ENCODE assay signal across 13 cellular contexts in genomic region chr4:1647432-1647831, GRCh38. TPM values are rescaled to one million over a fixed set of nuclear protein-coding genes. Genes with fewer than 3 reads are reported as not detected.
DNase-seq lines count a peak whose midpoint lies in the region; ATAC-seq and TF ChIP-seq lines count a peak whose summit lies in the region.
"Had no signal": no experiment of that assay in that cellular context is flagged by ENCODE, and none has a peak within 500 bp of the region (broad histone marks: within the 10 kb centered on the region; RNA-seq: fewer than 3 reads in every experiment).

No MANE protein-coding gene starts in this region.

- H3K27me3 Mint-ChIP-seq in GM23338 (ENCODE audit: insufficient read depth, low read depth, poor library complexity) = peaks cover 8% of the 10 kb centered on the region
- no peaks in the 10 kb centered on the region for H3K27me3 Mint-ChIP-seq in activated CD4-positive, alpha-beta memory T cell treated with anti-CD3 and anti-CD28 coated beads, Interleukin-2, amount 10 ng/mL, durations not matched to agents 7 days and 5 days

- no peak overlapping the region for H2BK5ac ChIP-seq in neuronal stem cell (ENCODE audit: low read length)

- peaks cover 8% of the 10 kb centered on the region for H3K4me1 Mint-ChIP-seq in GM23338
- H3K4me1 Mint-ChIP-seq in activated CD4-positive, alpha-beta memory T cell treated with anti-CD3 and anti-CD28 coated beads, Interleukin-2, amount 10 ng/mL, durations not matched to agents 7 days and 5 days = peaks cover 3% of the 10 kb centered on the region

- no peaks in the 10 kb centered on the region for H3K79me2 ChIP-seq in GM23338 (replicated peaks; ENCODE audit: insufficient read depth)

- no peak for ATAC-seq in GM23338

- H3K27ac ChIP-seq in BLaER1 = no peak overlapping the region
- H3K27ac ChIP-seq in GM23338 (ENCODE audit: low read depth) = no peak overlapping the region
- no peak overlapping the region for H3K27ac ChIP-seq in WERI-Rb-1
- no peak overlapping the region for H3K27ac ChIP-seq in neuronal stem cell (replicated peaks; ENCODE audit: low read length)
- H3K27ac ChIP-seq: GM23248 had no signal

- CTCF ChIA-PET in activated CD4-positive, alpha-beta memory T cell treated with anti-CD3 and anti-CD28 coated beads, Interleukin-2, amount 10 ng/mL, durations not matched to agents 7 days and 5 days (lab: Charles Lee) = no interaction called here

- no peak overlapping the region for H2AK5ac ChIP-seq in neuronal stem cell (ENCODE audit: low read depth, low read length)

- H3K9me3 ChIP-seq in BLaER1 (no peaks in the 10 kb centered on the region), WERI-Rb-1 (ENCODE audit: severe bottlenecking) (no peaks in the 10 kb centered on the region), neuronal stem cell (replicated peaks in 1 of 2; ENCODE audit: control insufficient read depth in 2 of 2, insufficient read depth in 1 of 2, low read depth in 1 of 2, low read length in 2 of 2) (peaks cover 0 to 7% of the 10 kb centered on the region in 2 donors)
- H3K9me3 ChIP-seq: BE2C had no signal

- peak overlapping the region; percentile 10; the same call in 1 of the 2 replicates for H3K27ac Mint-ChIP-seq in GM23338
- H3K27ac Mint-ChIP-seq in activated CD4-positive, alpha-beta memory T cell treated with anti-CD3 and anti-CD28 coated beads, Interleukin-2, amount 10 ng/mL, durations not matched to agents 7 days and 5 days = no peak overlapping the region

- H3K79me1 ChIP-seq in neuronal stem cell (ENCODE audit: low read depth, low read length) = peaks cover 4% of the 10 kb centered on the region

- H2BK15ac ChIP-seq in neuronal stem cell (ENCODE audit: low read length) = no peak overlapping the region

- H3K27me3 ChIP-seq in BLaER1 (no peaks in the 10 kb centered on the region), GM23338 (ENCODE audit: insufficient read depth) (no peaks in the 10 kb centered on the region), WERI-Rb-1 (ENCODE audit: insufficient read depth, low read depth, severe bottlenecking) (no peaks in the 10 kb centered on the region), neuronal stem cell (ENCODE audit: control insufficient read depth in 3 of 3, insufficient read depth in 3 of 3, low read depth in 1 of 3, low read length in 3 of 3) (peaks cover 0 to 4% (median 0%) of the 10 kb centered on the region in 3 experiments)
- H3K27me3 ChIP-seq: BE2C had no signal

- TF ChIP-seq CTCF in GM23338 (conservative IDR thresholded peaks at IDR 0.05; ENCODE audit: low read depth in 2 of 2) = no peak
- peak; percentile 18; the same call in 1 of the 2 replicates for TF ChIP-seq CTCF in WERI-Rb-1 (IDR thresholded peaks at IDR 0.05; ENCODE audit: low read depth, low read length)

- H3K23ac ChIP-seq in neuronal stem cell (ENCODE audit: low read depth, low read length, poor library complexity) = no peak overlapping the region

- peak overlapping the region; percentile 36 for H3K4me2 ChIP-seq in BLaER1
- H3K4me2 ChIP-seq in GM23338 = no peak overlapping the region
- H3K4me2 ChIP-seq in neuronal stem cell (ENCODE audit: insufficient read depth, low read length, poor library complexity, severe bottlenecking) = no peak overlapping the region

- peak overlapping the region; percentile 53 for H3K18ac ChIP-seq in neuronal stem cell (ENCODE audit: low read length)

- H3K4me1 ChIP-seq in BLaER1 (peaks cover 54% of the 10 kb centered on the region), GM23338 (ENCODE audit: insufficient read depth) (no peaks in the 10 kb centered on the region), neuronal stem cell (ENCODE audit: control insufficient read depth in 2 of 2, insufficient read depth in 1 of 2, low read depth in 1 of 2, low read length in 2 of 2) (peaks cover 7 to 15% of the 10 kb centered on the region in 2 donors)
- H3K4me1 ChIP-seq: BE2C had no signal

- DNase-seq in GM23338 (ENCODE audit: low spot score) (no peak), WERI-Rb-1 (peak; percentile 44), neuronal stem cell (ENCODE audit: low spot score) (no peak), globus pallidus (ENCODE audit: low spot score) (no peak), glomerular visceral epithelial cell (ENCODE audit: extremely low spot score) (no peak)
- no peak for DNase-seq in stimulated activated CD4-positive, alpha-beta T cell treated with anti-CD3 and anti-CD28 coated beads, Interleukin-15, amount 100 ng/mL, for 24 hours
- DNase-seq in activated CD4-positive, alpha-beta memory T cell treated with anti-CD3 and anti-CD28 coated beads, Interleukin-2, amount 10 ng/mL, durations not matched to agents 7 days and 5 days = no peak
- DNase-seq: BE2C, DMS53, GF-D8, GM23248, H7 had no signal

- peaks cover 4% of the 10 kb centered on the region; the same call in 1 of the 3 replicates for H3K9me3 Mint-ChIP-seq in GM23338
- H3K9me3 Mint-ChIP-seq in activated CD4-positive, alpha-beta memory T cell treated with anti-CD3 and anti-CD28 coated beads, Interleukin-2, amount 10 ng/mL, durations not matched to agents 7 days and 5 days = no peaks in the 10 kb centered on the region

- H3K4ac ChIP-seq in neuronal stem cell (ENCODE audit: low read length) = no peak overlapping the region

- POLR2A ChIA-PET in activated CD4-positive, alpha-beta memory T cell treated with anti-CD3 and anti-CD28 coated beads, Interleukin-2, amount 10 ng/mL, durations not matched to agents 7 days and 5 days (lab: Charles Lee) = no interaction called here

- H2AFZ ChIP-seq in GM23338 (no peak overlapping the region), neuronal stem cell (ENCODE audit: low read length) (no peak overlapping the region)
- H2AFZ ChIP-seq: GM23248 had no signal

- H3K36me3 Mint-ChIP-seq in GM23338 (ENCODE audit: low read depth) = peaks cover 4% of the 10 kb centered on the region; the same call in 2 of the 3 replicates
- no peaks in the 10 kb centered on the region for H3K36me3 Mint-ChIP-seq in activated CD4-positive, alpha-beta memory T cell treated with anti-CD3 and anti-CD28 coated beads, Interleukin-2, amount 10 ng/mL, durations not matched to agents 7 days and 5 days (ENCODE audit: low read depth)

- no peak overlapping the region for H4K8ac ChIP-seq in neuronal stem cell (ENCODE audit: low read depth, low read length)

- no peak overlapping the region for H3K9ac ChIP-seq in BLaER1
- H3K9ac ChIP-seq in neuronal stem cell (ENCODE audit: low read depth, low read length, poor library complexity) = peak overlapping the region; percentile 54
- H3K9ac ChIP-seq: GM23248 had no signal

- no peak overlapping the region for H2BK12ac ChIP-seq in neuronal stem cell (ENCODE audit: low read length)

- H3K4me3 ChIP-seq in BLaER1 (no peak overlapping the region), GM23338 (no peak overlapping the region), WERI-Rb-1 (ENCODE audit: low read depth, low read length) (no peak overlapping the region), neuronal stem cell (ENCODE audit: low read length in 2 of 2) (no peak overlapping the region)
- H3K4me3 ChIP-seq: GM23248 had no signal

- H4K91ac ChIP-seq in neuronal stem cell (ENCODE audit: low read depth, low read length, poor library complexity) = no peak overlapping the region

- no peaks in the 10 kb centered on the region for H3F3A ChIP-seq in GM23338 (replicated peaks; ENCODE audit: low read depth)

- H3K14ac ChIP-seq in neuronal stem cell (ENCODE audit: low read length) = no peak overlapping the region

- H3K36me3 ChIP-seq in BLaER1 (no peaks in the 10 kb centered on the region), GM23338 (ENCODE audit: insufficient read depth) (no peaks in the 10 kb centered on the region), WERI-Rb-1 (no peaks in the 10 kb centered on the region), neuronal stem cell (replicated peaks in 1 of 2; ENCODE audit: control insufficient read depth in 2 of 2, insufficient read depth in 2 of 2, low read length in 2 of 2) (peaks cover 0 to 2% of the 10 kb centered on the region in 2 donors)
- H3K36me3 ChIP-seq: BE2C had no signal

- H4K20me1 ChIP-seq in BLaER1 = no peaks in the 10 kb centered on the region
- no peaks in the 10 kb centered on the region for H4K20me1 ChIP-seq in GM23338 (replicated peaks; ENCODE audit: insufficient read depth)

- no peak overlapping the region; the same call in 2 of the 3 replicates for H3K4me3 Mint-ChIP-seq in GM23338
- H3K4me3 Mint-ChIP-seq in activated CD4-positive, alpha-beta memory T cell treated with anti-CD3 and anti-CD28 coated beads, Interleukin-2, amount 10 ng/mL, durations not matched to agents 7 days and 5 days = no peak overlapping the region

- no CpG with 5 or more reads among the region's 19 CpGs for WGBS in neuronal stem cell (ENCODE audit: extremely low coverage in 2 of 2, insufficient read length in 2 of 2, insufficient replicate concordance in 1 of 2), 2 donors

- no peak overlapping the region for H2BK120ac ChIP-seq in neuronal stem cell (ENCODE audit: low read depth, low read length)

- H3K9me2 ChIP-seq in GM23338 (ENCODE audit: insufficient read depth) = no peaks in the 10 kb centered on the region

TF ChIP-seq in GM23338, 12 proteins besides CTCF, POLR2A, EP300 and RAD21 (continues in another document):
- TF ChIP-seq ZNF331 (CRISPR knock-in tag; IDR thresholded peaks at IDR 0.05; ENCODE audit: low read depth) = no peak
- TF ChIP-seq, protein P1, sequence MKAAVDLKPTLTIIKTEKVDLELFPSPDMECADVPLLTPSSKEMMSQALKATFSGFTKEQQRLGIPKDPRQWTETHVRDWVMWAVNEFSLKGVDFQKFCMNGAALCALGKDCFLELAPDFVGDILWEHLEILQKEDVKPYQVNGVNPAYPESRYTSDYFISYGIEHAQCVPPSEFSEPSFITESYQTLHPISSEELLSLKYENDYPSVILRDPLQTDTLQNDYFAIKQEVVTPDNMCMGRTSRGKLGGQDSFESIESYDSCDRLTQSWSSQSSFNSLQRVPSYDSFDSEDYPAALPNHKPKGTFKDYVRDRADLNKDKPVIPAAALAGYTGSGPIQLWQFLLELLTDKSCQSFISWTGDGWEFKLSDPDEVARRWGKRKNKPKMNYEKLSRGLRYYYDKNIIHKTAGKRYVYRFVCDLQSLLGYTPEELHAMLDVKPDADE (IDR thresholded peaks at IDR 0.05) = no peak

RNA-seq across cellular contexts. Expression of gene FAM53A, which starts 36.7 kb away (rescaled TPM):
- total RNA-seq in GM23338 (2014; rRNA removed; shearing (Covaris generic)) = 1.6 and 3.1 TPM in 2 replicates
- polyA plus RNA-seq in GM23338 (2016; fragmentation: Nextera tagmentation; extraction: Ambion mirVana) = 1.1 and 1.4 TPM in 2 replicates
- polyA plus RNA-seq in neuronal stem cell (2013, experiment 1 of 2) = 2.0 TPM
- polyA plus RNA-seq in neuronal stem cell (2013, experiment 2 of 2) = 1.3 TPM
- total RNA-seq in activated CD4-positive, alpha-beta memory T cell treated with anti-CD3 and anti-CD28 coated beads, Interleukin-2, amount 10 ng/mL, durations not matched to agents 7 days and 5 days = under 1 TPM; 0.65 to 0.91 TPM
